Comparison of ENCODE assay signal across 27 cellular contexts in the genomic region with DNA sequence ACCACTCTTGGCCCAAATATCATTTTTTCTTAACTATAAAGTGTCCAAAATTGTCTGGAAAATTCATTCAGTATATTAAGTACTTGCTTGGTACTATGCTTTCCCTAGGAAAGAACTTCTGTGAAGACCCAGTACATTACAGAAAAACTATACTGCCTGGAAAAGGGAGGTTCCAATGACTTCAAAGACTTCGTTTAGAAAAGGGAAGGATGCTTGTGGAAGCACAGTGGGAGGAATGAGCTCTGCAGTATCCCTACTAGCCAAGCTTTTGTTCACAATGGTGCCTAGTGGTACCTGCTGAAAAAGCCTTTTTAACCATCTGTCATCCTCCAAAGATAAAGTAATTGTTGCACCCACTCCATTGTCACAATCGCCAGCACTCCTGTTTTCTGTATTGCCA.
"Had no signal": no experiment of that assay in that cellular context is flagged by ENCODE, and none has a peak within 500 bp of the region (broad histone marks: within the 10 kb centered on the region; RNA-seq: fewer than 3 reads in every experiment).

No MANE protein-coding gene starts in this region.

- DNase-seq: hypothalamus; immature natural killer cell; kidney; left colon; left lung; lower lobe of right lung; mammary epithelial cell; naive thymus-derived CD8-positive, alpha-beta T cell; occipital lobe; ovary; right lobe of liver; stimulated activated CD4-positive, alpha-beta T cell treated with anti-CD3 and anti-CD28 coated beads, Interleukin-12 subunit alpha, Interleukin-12 subunit beta, amount 100 ng/mL, for 4 hours; stimulated activated CD4-positive, alpha-beta T cell treated with anti-CD3 and anti-CD28 coated beads, Interleukin-15, amount 100 ng/mL, for 24 hours; stimulated activated CD4-positive, alpha-beta T cell treated with anti-CD3 and anti-CD28 coated beads, Interleukin-2, amount 100 ng/mL, for 24 hours; stimulated activated CD4-positive, alpha-beta T cell treated with anti-CD3 and anti-CD28 coated beads, Interleukin-4, amount 100 ng/mL, for 1 hour; stimulated activated naive B cell treated with anti-CD40 and anti-IgM and Interleukin-4, amounts not matched to agents 10 μg/mL and 1 μg/mL and 100 μg/mL, for 72 hours; stimulated activated naive CD8-positive, alpha-beta T cell treated with anti-CD3 and anti-CD28 coated beads, Interleukin-15, Interleukin-2, amounts not matched to agents 100 U/mL and 50 U/mL, for 24 hours; stomach; testis; transverse colon; upper lobe of right lung had no signal

- H3K4me3 ChIP-seq: left lung, lower lobe of right lung, ovary, right atrium auricular region, right lobe of liver, skin epidermis, stomach, testis, thyroid gland, transverse colon, upper lobe of right lung had no signal

- H3K9me3 Mint-ChIP-seq: immature natural killer cell; naive thymus-derived CD8-positive, alpha-beta T cell; nephron; neural crest cell; stimulated activated naive B cell treated with anti-CD40 and anti-IgM and Interleukin-4, amounts not matched to agents 10 μg/mL and 1 μg/mL and 100 μg/mL, for 72 hours had no signal

- H3K27ac ChIP-seq: left lung, lower lobe of right lung, ovary, right atrium auricular region, right lobe of liver, skin epidermis, stomach, thyroid gland, transverse colon, upper lobe of right lung had no signal

- ATAC-seq: left colon; naive thymus-derived CD8-positive, alpha-beta T cell; stimulated activated naive B cell treated with anti-CD40 and anti-IgM and Interleukin-4, amounts not matched to agents 10 μg/mL and 1 μg/mL and 100 μg/mL, for 72 hours; stimulated activated naive CD8-positive, alpha-beta T cell treated with anti-CD3 and anti-CD28 coated beads, Interleukin-15, Interleukin-2, amounts not matched to agents 100 U/mL and 50 U/mL, for 24 hours had no signal

- H3K36me3 ChIP-seq: left lung, lower lobe of right lung, ovary, right atrium auricular region, right lobe of liver, stomach, thyroid gland, transverse colon, upper lobe of right lung had no signal

- H3K4me1 ChIP-seq: lower lobe of right lung, right atrium auricular region, stomach, testis, thyroid gland had no signal

- H3K27me3 ChIP-seq: left lung, ovary, right atrium auricular region, right lobe of liver, stomach, testis, thyroid gland, transverse colon, upper lobe of right lung had no signal

- H3K27me3 Mint-ChIP-seq: progenitor cell of endocrine pancreas; stimulated activated naive B cell treated with anti-CD40 and anti-IgM and Interleukin-4, amounts not matched to agents 10 μg/mL and 1 μg/mL and 100 μg/mL, for 72 hours had no signal

- H3K27ac Mint-ChIP-seq: immature natural killer cell; nephron; progenitor cell of endocrine pancreas; stimulated activated naive B cell treated with anti-CD40 and anti-IgM and Interleukin-4, amounts not matched to agents 10 μg/mL and 1 μg/mL and 100 μg/mL, for 72 hours had no signal

- H3K9me3 ChIP-seq: left lung, lower lobe of right lung, ovary, right atrium auricular region, right lobe of liver, stomach, testis, thyroid gland, transverse colon, upper lobe of right lung had no signal

- H3K4me3 Mint-ChIP-seq: immature natural killer cell; naive thymus-derived CD8-positive, alpha-beta T cell; nephron; neural crest cell; stimulated activated naive B cell treated with anti-CD40 and anti-IgM and Interleukin-4, amounts not matched to agents 10 μg/mL and 1 μg/mL and 100 μg/mL, for 72 hours had no signal

- H3K4me1 Mint-ChIP-seq: neural crest cell had no signal
